13 cellular contexts compared by ENCODE assay signal in the genomic region with DNA sequence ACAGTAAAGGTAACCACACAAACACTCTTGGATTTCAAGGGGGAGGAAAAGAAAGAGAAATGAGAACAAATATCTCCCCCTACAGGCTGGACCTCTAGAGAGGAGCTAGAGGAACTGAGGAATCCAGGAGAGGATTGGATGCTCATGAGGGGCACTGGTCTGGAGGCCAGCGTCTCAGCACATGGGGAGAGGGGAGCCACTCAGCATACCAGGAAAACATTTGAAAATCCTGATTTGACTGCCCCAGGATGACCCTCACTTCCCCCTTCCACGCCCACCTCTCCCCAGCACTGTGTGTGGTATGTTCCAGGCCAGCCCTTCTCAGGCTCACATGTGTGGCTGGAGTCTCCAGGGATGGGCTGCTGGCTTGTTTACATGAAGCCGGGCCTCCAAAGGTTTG.
A peak's percentile ranks its signal among the peaks of the same experiment; 100 is the strongest.
DNase-seq lines count a peak whose midpoint lies in the region; ATAC-seq and TF ChIP-seq lines count a peak whose summit lies in the region.
"Had no signal": no experiment of that assay in that cellular context is flagged by ENCODE, and none has a peak within 500 bp of the region (broad histone marks: within the 10 kb centered on the region; RNA-seq: fewer than 3 reads in every experiment).

No MANE protein-coding gene starts in this region.

- H3K27me3 Mint-ChIP-seq in HFFc6 (ENCODE audit: insufficient read depth): peaks cover 12% of the 10 kb centered on the region
- H3K27me3 Mint-ChIP-seq in brain: no peaks in the 10 kb centered on the region
- peaks cover 0 to 5% (median 0%) of the 10 kb centered on the region in 5 donors for H3K27me3 Mint-ChIP-seq in naive thymus-derived CD4-positive, alpha-beta T cell

- no peaks in the 10 kb centered on the region for H3K9me3 ChIP-seq in DOHH2 (ENCODE audit: control insufficient read depth, insufficient read depth, low read length)
- no peaks in the 10 kb centered on the region for H3K9me3 ChIP-seq in naive thymus-derived CD4-positive, alpha-beta T cell (ENCODE audit: control insufficient read depth in 2 of 3, low read length in 3 of 3)

- H3K79me2 ChIP-seq in DOHH2 (ENCODE audit: control insufficient read depth, low read length): no peaks in the 10 kb centered on the region

- H3K27ac Mint-ChIP-seq in HFFc6 (no peak overlapping the region), brain (peak overlapping the region in 3 of 5 experiments; percentile 0 to 54 (median 30))
- H3K27ac Mint-ChIP-seq in naive thymus-derived CD4-positive, alpha-beta T cell: no peak overlapping the region
- H3K27ac Mint-ChIP-seq: progenitor cell of endocrine pancreas had no signal

- no peak overlapping the region for H3K4me3 Mint-ChIP-seq in HFFc6
- no peak overlapping the region for H3K4me3 Mint-ChIP-seq in brain
- no peak overlapping the region for H3K4me3 Mint-ChIP-seq in naive thymus-derived CD4-positive, alpha-beta T cell

- H3K36me3 Mint-ChIP-seq in HFFc6 (ENCODE audit: low read depth) (no peaks in the 10 kb centered on the region), brain (no peaks in the 10 kb centered on the region)
- H3K36me3 Mint-ChIP-seq in naive thymus-derived CD4-positive, alpha-beta T cell: peaks cover 0 to 10% (median 0%) of the 10 kb centered on the region in 5 donors

- TF ChIP-seq CTCF in DOHH2 (IDR thresholded peaks at IDR 0.05; ENCODE audit: low read depth, low read length, poor library complexity, severe bottlenecking): peak; percentile 63
- peak; percentile 48 for TF ChIP-seq CTCF in HFFc6 (IDR thresholded peaks at IDR 0.05)
- no peak for TF ChIP-seq CTCF in brain (conservative IDR thresholded peaks at IDR 0.05)
- TF ChIP-seq CTCF in kidney epithelial cell (IDR thresholded peaks at IDR 0.05; ENCODE audit: insufficient read depth, low read length, poor library complexity, severe bottlenecking): peak; percentile 11
- no peak for TF ChIP-seq CTCF in GM10248 (IDR thresholded peaks at IDR 0.05; ENCODE audit: control extremely low read depth, extremely low read depth, low read depth, missing control alignments)

- DNase-seq in HFFc6 (no peak), kidney epithelial cell (ENCODE audit: low read depth) (no peak), cerebellar nuclear complex (lab: John Stamatoyannopoulos, UW) (no peak), GM10248 (ENCODE audit: extremely low spot score) (no peak)
- no peak for DNase-seq in naive thymus-derived CD4-positive, alpha-beta T cell
- DNase-seq: activated gamma-delta T cell treated with Interleukin-2 at 50 U/mL for 16 hours; effector memory CD4-positive, alpha-beta T cell; kidney glomerular epithelial cell; NCI-H187 treated with DMSO at 0.1 percent for 48 hours had no signal

- peaks cover 8% of the 10 kb centered on the region for H3K4me1 ChIP-seq in DOHH2 (ENCODE audit: control insufficient read depth, low read length)
- no peaks in the 10 kb centered on the region for H3K4me1 ChIP-seq in naive thymus-derived CD4-positive, alpha-beta T cell (ENCODE audit: control insufficient read depth in 2 of 2, insufficient read depth in 2 of 2, low read length in 2 of 2)

- H3K4me3 ChIP-seq in DOHH2 (ENCODE audit: low read length) (no peak overlapping the region), kidney epithelial cell (ENCODE audit: low read depth, low read length) (no peak overlapping the region)
- H3K4me3 ChIP-seq in naive thymus-derived CD4-positive, alpha-beta T cell (ENCODE audit: low read length): no peak overlapping the region

- no peaks in the 10 kb centered on the region for H3K27me3 ChIP-seq in DOHH2 (ENCODE audit: control insufficient read depth, low read length)
- H3K27me3 ChIP-seq in kidney epithelial cell (ENCODE audit: control insufficient read depth, insufficient read depth, low read length): no peaks in the 10 kb centered on the region
- no peaks in the 10 kb centered on the region for H3K27me3 ChIP-seq in naive thymus-derived CD4-positive, alpha-beta T cell (ENCODE audit: control insufficient read depth in 2 of 2, insufficient read depth in 2 of 2, low read length in 2 of 2)

- H3K36me3 ChIP-seq in DOHH2 (ENCODE audit: control insufficient read depth, low read length) (no peaks in the 10 kb centered on the region), kidney epithelial cell (ENCODE audit: control insufficient read depth, insufficient read depth, low read length) (no peaks in the 10 kb centered on the region)
- H3K36me3 ChIP-seq in naive thymus-derived CD4-positive, alpha-beta T cell (ENCODE audit: control insufficient read depth in 2 of 3, insufficient read depth in 3 of 3, low read length in 3 of 3): no peaks in the 10 kb centered on the region

- POLR2A ChIA-PET in GM10248 (lab: Yijun Ruan, JAX): no interaction called here
- POLR2A ChIA-PET in naive thymus-derived CD4-positive, alpha-beta T cell (lab: Charles Lee): no interaction called here

- no peaks in the 10 kb centered on the region for H3K9me3 Mint-ChIP-seq in HFFc6
- H3K9me3 Mint-ChIP-seq in brain: peaks cover 0 to 3% (median 0%) of the 10 kb centered on the region in 5 experiments
- peaks cover 0 to 6% (median 0%) of the 10 kb centered on the region in 11 donors for H3K9me3 Mint-ChIP-seq in naive thymus-derived CD4-positive, alpha-beta T cell

- H3K27ac ChIP-seq in DOHH2 (ENCODE audit: low read depth, low read length): no peak overlapping the region
- no peak overlapping the region for H3K27ac ChIP-seq in naive thymus-derived CD4-positive, alpha-beta T cell (ENCODE audit: low read depth, low read length)

- H3K9me2 ChIP-seq in DOHH2 (replicated peaks; ENCODE audit: control insufficient read depth, low read length): no peaks in the 10 kb centered on the region

- ATAC-seq in HG03045 (IDR thresholded peaks at IDR 0.05; ENCODE audit: unreplicated experiment): no peak
- ATAC-seq in naive thymus-derived CD4-positive, alpha-beta T cell: no peak

- H3K4me1 Mint-ChIP-seq in HFFc6 (ENCODE audit: low read depth): no peaks in the 10 kb centered on the region
- peaks cover 26% of the 10 kb centered on the region for H3K4me1 Mint-ChIP-seq in brain
- peaks cover 0 to 16% (median 0%) of the 10 kb centered on the region in 7 donors for H3K4me1 Mint-ChIP-seq in naive thymus-derived CD4-positive, alpha-beta T cell

- H4K20me1 ChIP-seq in DOHH2 (ENCODE audit: control insufficient read depth, insufficient read depth, low read depth, low read length): no peaks in the 10 kb centered on the region

- no peak overlapping the region for H3K4me2 ChIP-seq in DOHH2 (ENCODE audit: low read length)

- CTCF ChIA-PET in GM10248 (lab: Yijun Ruan, JAX): interaction anchor here (0.9 to 1.8 kb wide), 5 partner anchors 13 to 39 kb away, joined by 3 to 4 read pairs (median 3); no protein-coding TSS in a partner anchor
- CTCF ChIA-PET in naive thymus-derived CD4-positive, alpha-beta T cell (lab: Charles Lee): interaction anchor here (1.0 kb wide), 1 partner anchor 13 kb away, joined by 3 read pairs; no protein-coding TSS in a partner anchor

- no peaks in the 10 kb centered on the region for H3F3A ChIP-seq in DOHH2 (ENCODE audit: control insufficient read depth, insufficient read depth)

- intact Hi-C loops in naive thymus-derived CD4-positive, alpha-beta T cell (cut with micrococcal nuclease): no loop called here

Comparison
In these comparisons a context has a peak if more than half of its experiments do, and no peak if none do; other contexts are left out.
1. CTCF ChIP-seq: peak in DOHH2 (single experiment), HFFc6 (single experiment) and kidney epithelial cell (single experiment); none in brain (0 of 2) and GM10248 (single experiment).
2. H3K27ac Mint-ChIP-seq: peak in brain (3 of 5); none in HFFc6 (single experiment) and naive thymus-derived CD4-positive, alpha-beta T cell (0 of 9).